8 cellular contexts compared by ENCODE assay signal in genomic region chr19:6765738-6766356, GRCh38. TPM values are rescaled to one million over a fixed set of nuclear protein-coding genes. Genes with fewer than 3 reads are reported as not detected.
A peak's percentile ranks its signal among the peaks of the same experiment; 100 is the strongest.
DNase-seq lines count a peak whose midpoint lies in the region; ATAC-seq and TF ChIP-seq lines count a peak whose summit lies in the region.

No MANE protein-coding gene starts in this region.

- peaks cover 5% of the 10 kb centered on the region for H3K36me3 Mint-ChIP-seq in activated T-helper 2 cell treated with anti-CD3 and anti-CD28 coated beads, Interferon-gamma antibody, Interleukin-2, Interleukin-4, amounts not matched to agents 10 μg/mL and 5 μg/mL and 100 μg/mL, durations not matched to agents 14 hours and 24 hours and 36 hours (ENCODE audit: low read depth)

- H3K36me3 ChIP-seq in liver (ENCODE audit: control insufficient read depth in 4 of 4, insufficient read depth in 3 of 4, low read depth in 1 of 4, low read length in 3 of 4), result no peaks in the 10 kb centered on the region

- peaks cover 12 to 26% (median 19%) of the 10 kb centered on the region in 4 donors for H3K4me1 ChIP-seq in liver (ENCODE audit: control insufficient read depth in 4 of 4, insufficient read depth in 4 of 4, low read length in 3 of 4)

- intact Hi-C loops in activated T-helper 2 cell treated with anti-CD3 and anti-CD28 coated beads, Interferon-gamma antibody, Interleukin-2, Interleukin-4, amounts not matched to agents 10 μg/mL and 5 μg/mL and 100 μg/mL, durations not matched to agents 14 hours and 24 hours and 36 hours (cut with micrococcal nuclease), result loop anchor here (5.0 kb wide), 1 partner anchor 249 kb away; no protein-coding TSS in a partner anchor

- 24% methylated on average over 8 of the region's 8 CpGs for WGBS in liver

- ATAC-seq in HG02970 (IDR thresholded peaks at IDR 0.05; ENCODE audit: low FRiP score, unreplicated experiment), result no peak
- no peak for ATAC-seq in HG03378 (IDR thresholded peaks at IDR 0.05; ENCODE audit: unreplicated experiment)

- H3K4me3 Mint-ChIP-seq in activated T-helper 2 cell treated with anti-CD3 and anti-CD28 coated beads, Interferon-gamma antibody, Interleukin-2, Interleukin-4, amounts not matched to agents 10 μg/mL and 5 μg/mL and 100 μg/mL, durations not matched to agents 14 hours and 24 hours and 36 hours (ENCODE audit: low read depth), result peak overlapping the region; percentile 89

- no peaks in the 10 kb centered on the region for H3K27me3 ChIP-seq in liver (ENCODE audit: control insufficient read depth in 4 of 4, insufficient read depth in 4 of 4, low read length in 3 of 4)

- no peaks in the 10 kb centered on the region for H3K9me3 ChIP-seq in liver (ENCODE audit: control insufficient read depth in 4 of 4, low read length in 3 of 4)

- peak; percentile 43 for DNase-seq in ACHN
- DNase-seq in HT1080 (ENCODE audit: low read depth), result peak; percentile 54
- no peak for DNase-seq in activated T-helper 2 cell treated with anti-CD3 and anti-CD28 coated beads, Interferon-gamma antibody, Interleukin-2, Interleukin-4, amounts not matched to agents 10 μg/mL and 5 μg/mL and 100 μg/mL, durations not matched to agents 14 hours and 24 hours and 36 hours (ENCODE audit: low spot score)
- no peak for DNase-seq in stimulated activated CD4-positive, alpha-beta T cell treated with anti-CD3 and anti-CD28 coated beads, Interleukin-15, amount 100 ng/mL, for 24 hours
- no peak for DNase-seq in DMS 273 treated with DMSO at 0.1 percent for 48 hours (lab: John Stamatoyannopoulos, UW)

- TF ChIP-seq CTCF in liver (IDR thresholded peaks at IDR 0.05; ENCODE audit: low read depth, low read length, missing input control), result no peak

- no peak overlapping the region for H3K4me3 ChIP-seq in liver (ENCODE audit: low read depth in 1 of 3, low read length in 3 of 3)

- peaks cover 24% of the 10 kb centered on the region for H3K4me1 Mint-ChIP-seq in activated T-helper 2 cell treated with anti-CD3 and anti-CD28 coated beads, Interferon-gamma antibody, Interleukin-2, Interleukin-4, amounts not matched to agents 10 μg/mL and 5 μg/mL and 100 μg/mL, durations not matched to agents 14 hours and 24 hours and 36 hours (ENCODE audit: low read depth)

- no peak overlapping the region for H3K9ac ChIP-seq in liver (ENCODE audit: low read depth in 1 of 2, low read length in 2 of 2)

- no peak for TF ChIP-seq RAD21 in liver (IDR thresholded peaks at IDR 0.05)

- H3K9me3 Mint-ChIP-seq in activated T-helper 2 cell treated with anti-CD3 and anti-CD28 coated beads, Interferon-gamma antibody, Interleukin-2, Interleukin-4, amounts not matched to agents 10 μg/mL and 5 μg/mL and 100 μg/mL, durations not matched to agents 14 hours and 24 hours and 36 hours, result no peaks in the 10 kb centered on the region

- H3K27me3 Mint-ChIP-seq in activated T-helper 2 cell treated with anti-CD3 and anti-CD28 coated beads, Interferon-gamma antibody, Interleukin-2, Interleukin-4, amounts not matched to agents 10 μg/mL and 5 μg/mL and 100 μg/mL, durations not matched to agents 14 hours and 24 hours and 36 hours (ENCODE audit: low read depth), result no peaks in the 10 kb centered on the region

- in situ Hi-C loops in ACHN (cut with HindIII; ENCODE audit: low pct_ligation_motif_present, low pct_unique_long_range_greater_than_20kb, low sequenced_read_pairs), result no loop called here

- H3K27ac ChIP-seq in liver (ENCODE audit: low read depth in 1 of 2, low read length in 2 of 2), result peak overlapping the region; percentile 8 to 25

- H3K27ac Mint-ChIP-seq in activated T-helper 2 cell treated with anti-CD3 and anti-CD28 coated beads, Interferon-gamma antibody, Interleukin-2, Interleukin-4, amounts not matched to agents 10 μg/mL and 5 μg/mL and 100 μg/mL, durations not matched to agents 14 hours and 24 hours and 36 hours, result peak overlapping the region; percentile 80

TF ChIP-seq in liver, 16 proteins besides CTCF, POLR2A, EP300 and RAD21:
- TF ChIP-seq JUND (IDR thresholded peaks at IDR 0.05), result no peak
- TF ChIP-seq SP1 (IDR thresholded peaks at IDR 0.05), result no peak
- TF ChIP-seq RXRA (IDR thresholded peaks at IDR 0.05), result peak in 1 of 2 donors; percentile 4
- no peak for TF ChIP-seq YY1 (IDR thresholded peaks at IDR 0.05)
- no peak for TF ChIP-seq FOXA2 (IDR thresholded peaks at IDR 0.05)
TF ChIP-seq in liver: peak in this region for 1.

RNA-seq across cellular contexts. Expression of gene SH2D3A, which starts 1.4 kb away (rescaled TPM):
- 0.18 and 0.43 TPM in 2 replicates for total RNA-seq in HT1080 (2014; rRNA removed; shearing (Covaris generic))
- polyA plus RNA-seq in HT1080 (2015; cell fraction: cytosol; rRNA removed), result 0.10 and 0.42 TPM in 2 replicates
- 0.72 and 1.7 TPM in 2 replicates for polyA plus RNA-seq in HT1080 (2015; cell fraction: nucleus; rRNA removed)
- total RNA-seq in activated T-helper 2 cell treated with anti-CD3 and anti-CD28 coated beads, Interferon-gamma antibody, Interleukin-2, Interleukin-4, amounts not matched to agents 10 μg/mL and 5 μg/mL and 100 μg/mL, durations not matched to agents 14 hours and 24 hours and 36 hours, result 7.7 and 8.7 TPM in 2 replicates
- total RNA-seq in liver, result 1 to 10 TPM in 1 of 2 donors, under 1 TPM in 1; 0.23 to 1.0 TPM
- 1 to 10 TPM in 1 of 2 donors, under 1 TPM in 1; 0.54 to 1.0 TPM for polyA plus RNA-seq in liver

RNA-seq across cellular contexts. Expression of gene VAV1, which starts 6.7 kb away (rescaled TPM):
- not detected in 2 replicates for total RNA-seq in HT1080 (2014; rRNA removed; shearing (Covaris generic))
- polyA plus RNA-seq in HT1080 (2015; cell fraction: cytosol; rRNA removed), result not detected in 2 replicates
- not detected in 2 replicates for polyA plus RNA-seq in HT1080 (2015; cell fraction: nucleus; rRNA removed)
- 68.9 and 69.7 TPM in 2 replicates for total RNA-seq in activated T-helper 2 cell treated with anti-CD3 and anti-CD28 coated beads, Interferon-gamma antibody, Interleukin-2, Interleukin-4, amounts not matched to agents 10 μg/mL and 5 μg/mL and 100 μg/mL, durations not matched to agents 14 hours and 24 hours and 36 hours
- 10 to 100 TPM in 1 of 2 donors, 1 to 10 TPM in 1; 6.3 to 13.3 TPM for total RNA-seq in liver
- polyA plus RNA-seq in liver, result 1 to 10 TPM in 1 of 2 donors, under 1 TPM in 1; 0.60 to 2.0 TPM

RNA-seq across cellular contexts. Expression of gene TRIP10, which starts 26.4 kb away (rescaled TPM):
- 34.1 and 38.7 TPM in 2 replicates for total RNA-seq in HT1080 (2014; rRNA removed; shearing (Covaris generic))
- 39.0 and 40.7 TPM in 2 replicates for polyA plus RNA-seq in HT1080 (2015; cell fraction: cytosol; rRNA removed)
- polyA plus RNA-seq in HT1080 (2015; cell fraction: nucleus; rRNA removed), result 92.5 and 101 TPM in 2 replicates
- total RNA-seq in activated T-helper 2 cell treated with anti-CD3 and anti-CD28 coated beads, Interferon-gamma antibody, Interleukin-2, Interleukin-4, amounts not matched to agents 10 μg/mL and 5 μg/mL and 100 μg/mL, durations not matched to agents 14 hours and 24 hours and 36 hours, result 55.2 and 64.7 TPM in 2 replicates
- 1 to 10 TPM; 6.1 to 9.9 TPM for total RNA-seq in liver
- polyA plus RNA-seq in liver, result 1 to 10 TPM; 3.4 to 8.7 TPM

RNA-seq across cellular contexts. Expression of gene GPR108, which starts 28.5 kb away (rescaled TPM):
- total RNA-seq in HT1080 (2014; rRNA removed; shearing (Covaris generic)), result 23.5 and 25.5 TPM in 2 replicates
- 29.3 and 30.7 TPM in 2 replicates for polyA plus RNA-seq in HT1080 (2015; cell fraction: cytosol; rRNA removed)
- 63.3 and 74.7 TPM in 2 replicates for polyA plus RNA-seq in HT1080 (2015; cell fraction: nucleus; rRNA removed)
- 90.4 and 95.4 TPM in 2 replicates for total RNA-seq in activated T-helper 2 cell treated with anti-CD3 and anti-CD28 coated beads, Interferon-gamma antibody, Interleukin-2, Interleukin-4, amounts not matched to agents 10 μg/mL and 5 μg/mL and 100 μg/mL, durations not matched to agents 14 hours and 24 hours and 36 hours
- total RNA-seq in liver, result 10 to 100 TPM; 17.2 to 28.9 TPM
- polyA plus RNA-seq in liver, result 10 to 100 TPM; 32.0 to 34.2 TPM

RNA-seq across cellular contexts. Expression of gene C3, which starts 45.4 kb away (rescaled TPM):
- total RNA-seq in HT1080 (2014; rRNA removed; shearing (Covaris generic)), result 0.07 and 0.14 TPM in 2 replicates
- polyA plus RNA-seq in HT1080 (2015; cell fraction: cytosol; rRNA removed), result 0.19 TPM in 1 of 2 replicates, not detected in the other
- 0.23 and 1.4 TPM in 2 replicates for polyA plus RNA-seq in HT1080 (2015; cell fraction: nucleus; rRNA removed)
- total RNA-seq in activated T-helper 2 cell treated with anti-CD3 and anti-CD28 coated beads, Interferon-gamma antibody, Interleukin-2, Interleukin-4, amounts not matched to agents 10 μg/mL and 5 μg/mL and 100 μg/mL, durations not matched to agents 14 hours and 24 hours and 36 hours, result 4.4 and 6.3 TPM in 2 replicates
- total RNA-seq in liver, result 1,000 to 10,000 TPM; 4,543 to 9,349 TPM
- polyA plus RNA-seq in liver, result 1,000 to 10,000 TPM; 7,734 to 8,295 TPM

Comparison
In these comparisons a context has a peak if more than half of its experiments do, and no peak if none do; other contexts are left out.
1. DNase-seq: peak in ACHN (single experiment) and HT1080 (single experiment); none in activated T-helper 2 cell treated with anti-CD3 and anti-CD28 coated beads, Interferon-gamma antibody, Interleukin-2, Interleukin-4, amounts not matched to agents 10 μg/mL and 5 μg/mL and 100 μg/mL, durations not matched to agents 14 hours and 24 hours and 36 hours (single experiment), stimulated activated CD4-positive, alpha-beta T cell treated with anti-CD3 and anti-CD28 coated beads, Interleukin-15, amount 100 ng/mL, for 24 hours (single experiment) and DMS 273 treated with DMSO at 0.1 percent for 48 hours (single experiment).